In genomic region chrX:38841766-38842165, GRCh38 we compare ENCODE assay signal across 1 cellular context.
TF ChIP-seq lines count a peak whose summit lies in the region.

No MANE protein-coding gene starts in this region.

TF ChIP-seq in K562, 482 proteins besides CTCF, POLR2A, EP300 and RAD21 (continued from another document and continues in another):
- TF ChIP-seq, protein P1, sequence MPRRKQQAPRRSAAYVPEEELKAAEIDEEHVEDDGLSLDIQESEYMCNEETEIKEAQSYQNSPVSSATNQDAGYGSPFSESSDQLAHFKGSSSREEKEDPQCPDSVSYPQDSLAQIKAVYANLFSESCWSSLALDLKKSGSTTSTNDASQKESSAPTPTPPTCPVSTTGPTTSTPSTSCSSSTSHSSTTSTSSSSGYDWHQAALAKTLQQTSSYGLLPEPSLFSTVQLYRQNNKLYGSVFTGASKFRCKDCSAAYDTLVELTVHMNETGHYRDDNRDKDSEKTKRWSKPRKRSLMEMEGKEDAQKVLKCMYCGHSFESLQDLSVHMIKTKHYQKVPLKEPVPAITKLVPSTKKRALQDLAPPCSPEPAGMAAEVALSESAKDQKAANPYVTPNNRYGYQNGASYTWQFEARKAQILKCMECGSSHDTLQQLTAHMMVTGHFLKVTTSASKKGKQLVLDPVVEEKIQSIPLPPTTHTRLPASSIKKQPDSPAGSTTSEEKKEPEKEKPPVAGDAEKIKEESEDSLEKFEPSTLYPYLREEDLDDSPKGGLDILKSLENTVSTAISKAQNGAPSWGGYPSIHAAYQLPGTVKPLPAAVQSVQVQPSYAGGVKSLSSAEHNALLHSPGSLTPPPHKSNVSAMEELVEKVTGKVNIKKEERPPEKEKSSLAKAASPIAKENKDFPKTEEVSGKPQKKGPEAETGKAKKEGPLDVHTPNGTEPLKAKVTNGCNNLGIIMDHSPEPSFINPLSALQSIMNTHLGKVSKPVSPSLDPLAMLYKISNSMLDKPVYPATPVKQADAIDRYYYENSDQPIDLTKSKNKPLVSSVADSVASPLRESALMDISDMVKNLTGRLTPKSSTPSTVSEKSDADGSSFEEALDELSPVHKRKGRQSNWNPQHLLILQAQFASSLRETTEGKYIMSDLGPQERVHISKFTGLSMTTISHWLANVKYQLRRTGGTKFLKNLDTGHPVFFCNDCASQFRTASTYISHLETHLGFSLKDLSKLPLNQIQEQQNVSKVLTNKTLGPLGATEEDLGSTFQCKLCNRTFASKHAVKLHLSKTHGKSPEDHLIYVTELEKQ (CRISPR knock-in tag; IDR thresholded peaks at IDR 0.05), result no peak
- TF ChIP-seq ZNF165 (CRISPR knock-in tag; IDR thresholded peaks at IDR 0.05; ENCODE audit: borderline replicate concordance), result no peak
- no peak for TF ChIP-seq HNRNPH1 (optimal IDR thresholded peaks at IDR 0.05; ENCODE audit: low read depth, low read length)
- TF ChIP-seq CREBBP (IDR thresholded peaks at IDR 0.05; ENCODE audit: low read depth, low read length), result no peak
- peak in 1 of 2 experiments; percentile 78; a peak in 2 of 4 replicates for TF ChIP-seq TBL1XR1 (IDR thresholded peaks at IDR 0.05; ENCODE audit: low read length in 2 of 2)
- TF ChIP-seq HNRNPUL1 (IDR thresholded peaks at IDR 0.05; ENCODE audit: low read length), result no peak
- no peak for TF ChIP-seq SIN3A (IDR thresholded peaks at IDR 0.05; ENCODE audit: borderline replicate concordance in 2 of 2, control insufficient read depth in 1 of 2, low read depth in 2 of 2, low read length in 2 of 2)
- no peak for TF ChIP-seq THRB (CRISPR knock-in tag; conservative IDR thresholded peaks at IDR 0.05)
- TF ChIP-seq, protein P2, sequence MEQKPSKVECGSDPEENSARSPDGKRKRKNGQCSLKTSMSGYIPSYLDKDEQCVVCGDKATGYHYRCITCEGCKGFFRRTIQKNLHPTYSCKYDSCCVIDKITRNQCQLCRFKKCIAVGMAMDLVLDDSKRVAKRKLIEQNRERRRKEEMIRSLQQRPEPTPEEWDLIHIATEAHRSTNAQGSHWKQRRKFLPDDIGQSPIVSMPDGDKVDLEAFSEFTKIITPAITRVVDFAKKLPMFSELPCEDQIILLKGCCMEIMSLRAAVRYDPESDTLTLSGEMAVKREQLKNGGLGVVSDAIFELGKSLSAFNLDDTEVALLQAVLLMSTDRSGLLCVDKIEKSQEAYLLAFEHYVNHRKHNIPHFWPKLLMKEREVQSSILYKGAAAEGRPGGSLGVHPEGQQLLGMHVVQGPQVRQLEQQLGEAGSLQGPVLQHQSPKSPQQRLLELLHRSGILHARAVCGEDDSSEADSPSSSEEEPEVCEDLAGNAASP (IDR thresholded peaks at IDR 0.05), result no peak
- no peak for TF ChIP-seq GATAD2B (IDR thresholded peaks at IDR 0.05; ENCODE audit: borderline replicate concordance)
- no peak for TF ChIP-seq ZFPM2 (CRISPR knock-in tag; IDR thresholded peaks at IDR 0.05)
- peak; percentile 54 for TF ChIP-seq CCNT2 (IDR thresholded peaks at IDR 0.05; ENCODE audit: borderline replicate concordance, extremely low read depth, insufficient read length, low read depth, low read length)
- no peak for TF ChIP-seq JUN (IDR thresholded peaks at IDR 0.05; ENCODE audit: borderline replicate concordance, low read depth, low read length)
- TF ChIP-seq JUN (CRISPR knock-in tag; IDR thresholded peaks at IDR 0.05; ENCODE audit: borderline replicate concordance), result no peak
- TF ChIP-seq BCL6 (CRISPR knock-in tag; IDR thresholded peaks at IDR 0.05), result no peak
- TF ChIP-seq HMGXB4 (CRISPR knock-in tag; IDR thresholded peaks at IDR 0.05), result no peak
- no peak for TF ChIP-seq ZSCAN32 (CRISPR knock-in tag; IDR thresholded peaks at IDR 0.05)
- no peak for TF ChIP-seq NFRKB (IDR thresholded peaks at IDR 0.05; ENCODE audit: low read depth)
- peak; percentile 89 for TF ChIP-seq CBFA2T3 (IDR thresholded peaks at IDR 0.05)
- TF ChIP-seq SIX5 (IDR thresholded peaks at IDR 0.05; ENCODE audit: borderline replicate concordance in 1 of 2, insufficient read depth in 1 of 2, low read depth in 1 of 2, low read length in 2 of 2), result no peak
- no peak for TF ChIP-seq ZNF518B (CRISPR knock-in tag; IDR thresholded peaks at IDR 0.05)
- TF ChIP-seq ZNF583 (CRISPR knock-in tag; IDR thresholded peaks at IDR 0.05), result no peak
- peak in 1 of 2 experiments; percentile 77; a peak in 2 of 4 replicates for TF ChIP-seq RCOR1 (IDR thresholded peaks at IDR 0.05; ENCODE audit: borderline replicate concordance in 1 of 2, low read depth in 2 of 2, low read length in 2 of 2)
- TF ChIP-seq, protein P3, sequence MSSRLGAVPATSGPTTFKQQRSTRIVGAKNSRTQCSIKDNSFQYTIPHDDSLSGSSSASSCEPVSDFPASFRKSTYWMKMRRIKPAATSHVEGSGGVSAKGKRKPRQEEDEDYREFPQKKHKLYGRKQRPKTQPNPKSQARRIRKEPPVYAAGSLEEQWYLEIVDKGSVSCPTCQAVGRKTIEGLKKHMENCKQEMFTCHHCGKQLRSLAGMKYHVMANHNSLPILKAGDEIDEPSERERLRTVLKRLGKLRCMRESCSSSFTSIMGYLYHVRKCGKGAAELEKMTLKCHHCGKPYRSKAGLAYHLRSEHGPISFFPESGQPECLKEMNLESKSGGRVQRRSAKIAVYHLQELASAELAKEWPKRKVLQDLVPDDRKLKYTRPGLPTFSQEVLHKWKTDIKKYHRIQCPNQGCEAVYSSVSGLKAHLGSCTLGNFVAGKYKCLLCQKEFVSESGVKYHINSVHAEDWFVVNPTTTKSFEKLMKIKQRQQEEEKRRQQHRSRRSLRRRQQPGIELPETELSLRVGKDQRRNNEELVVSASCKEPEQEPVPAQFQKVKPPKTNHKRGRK (tag; IDR thresholded peaks at IDR 0.05), result no peak
- no peak for TF ChIP-seq GTF2F1 (IDR thresholded peaks at IDR 0.05; ENCODE audit: low read depth, low read length)
- peak; percentile 81 for TF ChIP-seq MTA2 (IDR thresholded peaks at IDR 0.05; ENCODE audit: low read depth)
- TF ChIP-seq RHOXF2B (CRISPR knock-in tag; conservative IDR thresholded peaks at IDR 0.05), result no peak
- no peak for TF ChIP-seq PTRF (tag; IDR thresholded peaks at IDR 0.05)
- TF ChIP-seq TEAD1 (CRISPR knock-in tag; IDR thresholded peaks at IDR 0.05), result no peak
- TF ChIP-seq KDM1A (IDR thresholded peaks at IDR 0.05), result peak; percentile 86 to 88
- no peak for TF ChIP-seq STAG1 (CRISPR knock-in tag; IDR thresholded peaks at IDR 0.05; ENCODE audit: borderline replicate concordance)
- TF ChIP-seq NUFIP1 (IDR thresholded peaks at IDR 0.05; ENCODE audit: partially characterized antibody), result no peak
- TF ChIP-seq, protein P4, sequence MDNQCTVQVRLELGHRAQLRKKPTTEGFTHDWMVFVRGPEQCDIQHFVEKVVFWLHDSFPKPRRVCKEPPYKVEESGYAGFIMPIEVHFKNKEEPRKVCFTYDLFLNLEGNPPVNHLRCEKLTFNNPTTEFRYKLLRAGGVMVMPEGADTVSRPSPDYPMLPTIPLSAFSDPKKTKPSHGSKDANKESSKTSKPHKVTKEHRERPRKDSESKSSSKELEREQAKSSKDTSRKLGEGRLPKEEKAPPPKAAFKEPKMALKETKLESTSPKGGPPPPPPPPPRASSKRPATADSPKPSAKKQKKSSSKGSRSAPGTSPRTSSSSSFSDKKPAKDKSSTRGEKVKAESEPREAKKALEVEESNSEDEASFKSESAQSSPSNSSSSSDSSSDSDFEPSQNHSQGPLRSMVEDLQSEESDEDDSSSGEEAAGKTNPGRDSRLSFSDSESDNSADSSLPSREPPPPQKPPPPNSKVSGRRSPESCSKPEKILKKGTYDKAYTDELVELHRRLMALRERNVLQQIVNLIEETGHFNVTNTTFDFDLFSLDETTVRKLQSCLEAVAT (IDR thresholded peaks at IDR 0.05), result no peak
- TF ChIP-seq, protein P5, sequence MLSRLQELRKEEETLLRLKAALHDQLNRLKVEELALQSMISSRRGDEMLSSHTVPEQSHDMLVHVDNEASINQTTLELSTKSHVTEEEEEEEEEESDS (CRISPR knock-in tag; IDR thresholded peaks at IDR 0.05), result no peak
- TF ChIP-seq MYC (IDR thresholded peaks at IDR 0.05; ENCODE audit: low read depth, low read length), result no peak
- TF ChIP-seq MYC (CRISPR knock-in tag; IDR thresholded peaks at IDR 0.05; ENCODE audit: borderline replicate concordance, low read depth), result no peak
- peak; percentile 93 for TF ChIP-seq ARID1B (IDR thresholded peaks at IDR 0.05)
- TF ChIP-seq RBM15 (IDR thresholded peaks at IDR 0.05; ENCODE audit: insufficient read depth, low read length), result no peak
- TF ChIP-seq CHAMP1 (IDR thresholded peaks at IDR 0.05), result no peak
